ENCODE assay signal across 1 cellular context in the genomic region with DNA sequence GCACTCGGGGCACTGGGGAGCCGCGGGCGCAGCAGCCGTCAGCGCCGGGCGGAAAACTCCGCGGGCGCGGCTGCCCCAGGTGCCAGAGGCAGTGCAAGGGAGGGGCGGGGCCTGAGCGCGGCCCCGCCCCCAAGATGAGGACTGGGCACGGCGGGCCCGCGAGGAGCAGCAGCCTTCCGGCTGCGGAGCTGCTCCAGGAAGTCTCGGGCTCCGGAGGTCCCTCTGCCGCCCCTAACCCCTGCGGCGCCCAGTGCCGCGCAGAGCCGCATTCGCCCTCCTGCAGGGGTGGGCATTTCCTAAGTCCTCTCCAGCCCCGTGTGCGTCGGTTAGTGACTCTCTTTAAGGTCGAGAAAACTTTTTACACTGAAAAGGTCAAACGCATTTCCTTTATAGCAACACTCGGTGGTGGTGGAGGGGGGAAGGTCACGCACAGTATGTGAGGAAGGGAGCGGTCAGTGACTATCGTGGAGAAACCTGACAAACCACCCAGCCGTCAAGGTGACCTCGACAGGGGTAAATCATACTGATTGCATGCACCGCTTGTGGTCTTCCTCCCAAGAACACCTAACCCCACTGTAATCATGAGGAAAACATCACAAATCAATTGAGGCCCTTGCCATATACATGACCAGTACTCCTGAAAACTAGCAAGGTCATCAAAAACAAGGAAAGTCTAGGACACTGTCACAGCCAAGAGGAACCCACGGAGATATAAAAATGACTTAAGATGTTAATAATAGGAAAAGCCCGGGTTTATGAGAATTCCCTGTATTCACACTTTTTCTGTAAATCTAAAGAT.
TF ChIP-seq lines count a peak whose summit lies in the region.

Gene ANXA11, minus strand, starts transcription at position 60 of the 799 bp plus-strand sequence. CDS start 32,676 bp downstream, outside the sequence.

TF ChIP-seq in K562, 482 proteins besides CTCF, POLR2A, EP300 and RAD21 (continued from another document and continues in another):
- TF ChIP-seq, protein P1, sequence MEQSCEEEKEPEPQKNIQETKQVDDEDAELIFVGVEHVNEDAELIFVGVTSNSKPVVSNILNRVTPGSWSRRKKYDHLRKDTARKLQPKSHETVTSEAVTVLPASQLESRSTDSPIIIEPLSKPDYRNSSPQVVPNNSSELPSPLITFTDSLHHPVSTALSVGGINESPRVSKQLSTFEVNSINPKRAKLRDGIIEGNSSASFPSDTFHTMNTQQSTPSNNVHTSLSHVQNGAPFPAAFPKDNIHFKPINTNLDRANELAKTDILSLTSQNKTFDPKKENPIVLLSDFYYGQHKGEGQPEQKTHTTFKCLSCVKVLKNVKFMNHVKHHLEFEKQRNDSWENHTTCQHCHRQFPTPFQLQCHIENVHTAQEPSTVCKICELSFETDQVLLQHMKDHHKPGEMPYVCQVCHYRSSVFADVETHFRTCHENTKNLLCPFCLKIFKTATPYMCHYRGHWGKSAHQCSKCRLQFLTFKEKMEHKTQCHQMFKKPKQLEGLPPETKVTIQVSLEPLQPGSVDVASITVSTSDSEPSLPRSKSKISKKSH (CRISPR knock-in tag; IDR thresholded peaks at IDR 0.05) = no peak
- TF ChIP-seq MEIS2 (IDR thresholded peaks at IDR 0.05; ENCODE audit: partially characterized antibody) (peak; percentile 57), SRSF3 (IDR thresholded peaks at IDR 0.05; ENCODE audit: insufficient read depth, low read length) (no peak), NR2C1 (IDR thresholded peaks at IDR 0.05) (peak; percentile 66), NR2C1 (tag; IDR thresholded peaks at IDR 0.05) (peak; percentile 82), ZNF561 (CRISPR knock-in tag; conservative IDR thresholded peaks at IDR 0.05) (no peak), YBX1 (IDR thresholded peaks at IDR 0.05) (no peak), ZBTB11 (CRISPR knock-in tag; IDR thresholded peaks at IDR 0.05) (peak in 1 of 3 experiments; percentile 91; a peak in 3 of 6 replicates), NFXL1 (CRISPR knock-in tag; IDR thresholded peaks at IDR 0.05) (no peak), MAFK (IDR thresholded peaks at IDR 0.05; ENCODE audit: low read length) (peak; percentile 91), ZBTB33 (CRISPR knock-in tag; IDR thresholded peaks at IDR 0.05) (0 out of 2 replicates have a peak, but pooled peaks have one; percentile 16), TRIM25 (IDR thresholded peaks at IDR 0.05; ENCODE audit: borderline replicate concordance) (no peak), KAT7 (CRISPR knock-in tag; IDR thresholded peaks at IDR 0.05; ENCODE audit: borderline replicate concordance) (peak; percentile 27; the same call in 1 of the 2 replicates), POLR2AphosphoS5 (IDR thresholded peaks at IDR 0.05; ENCODE audit: control insufficient read depth, insufficient read depth, low read depth, low read length) (peak; percentile 84), NONO (IDR thresholded peaks at IDR 0.05; ENCODE audit: low read depth in 2 of 2, low read length in 1 of 2) (peak; percentile 77; a peak in 3 of 4 replicates), RFX7 (CRISPR knock-in tag; IDR thresholded peaks at IDR 0.05) (no peak), SP1 (CRISPR knock-in tag; IDR thresholded peaks at IDR 0.05) (peak; percentile 30; the same call in 1 of the 2 replicates), HMG20B (CRISPR knock-in tag; IDR thresholded peaks at IDR 0.05) (no peak), ETV5 (CRISPR knock-in tag; IDR thresholded peaks at IDR 0.05; ENCODE audit: low read depth) (peak; percentile 84; the same call in 1 of the 2 replicates), CLOCK (CRISPR knock-in tag; IDR thresholded peaks at IDR 0.05; ENCODE audit: borderline replicate concordance) (no peak), RNF2 (IDR thresholded peaks at IDR 0.05) (peak; percentile 20; the same call in 1 of the 2 replicates), TSC22D4 (tag; IDR thresholded peaks at IDR 0.05) (no peak), BCL6 (CRISPR knock-in tag; IDR thresholded peaks at IDR 0.05) (0 out of 2 replicates have a peak, but pooled peaks have one; percentile 27)
- TF ChIP-seq, protein P2, sequence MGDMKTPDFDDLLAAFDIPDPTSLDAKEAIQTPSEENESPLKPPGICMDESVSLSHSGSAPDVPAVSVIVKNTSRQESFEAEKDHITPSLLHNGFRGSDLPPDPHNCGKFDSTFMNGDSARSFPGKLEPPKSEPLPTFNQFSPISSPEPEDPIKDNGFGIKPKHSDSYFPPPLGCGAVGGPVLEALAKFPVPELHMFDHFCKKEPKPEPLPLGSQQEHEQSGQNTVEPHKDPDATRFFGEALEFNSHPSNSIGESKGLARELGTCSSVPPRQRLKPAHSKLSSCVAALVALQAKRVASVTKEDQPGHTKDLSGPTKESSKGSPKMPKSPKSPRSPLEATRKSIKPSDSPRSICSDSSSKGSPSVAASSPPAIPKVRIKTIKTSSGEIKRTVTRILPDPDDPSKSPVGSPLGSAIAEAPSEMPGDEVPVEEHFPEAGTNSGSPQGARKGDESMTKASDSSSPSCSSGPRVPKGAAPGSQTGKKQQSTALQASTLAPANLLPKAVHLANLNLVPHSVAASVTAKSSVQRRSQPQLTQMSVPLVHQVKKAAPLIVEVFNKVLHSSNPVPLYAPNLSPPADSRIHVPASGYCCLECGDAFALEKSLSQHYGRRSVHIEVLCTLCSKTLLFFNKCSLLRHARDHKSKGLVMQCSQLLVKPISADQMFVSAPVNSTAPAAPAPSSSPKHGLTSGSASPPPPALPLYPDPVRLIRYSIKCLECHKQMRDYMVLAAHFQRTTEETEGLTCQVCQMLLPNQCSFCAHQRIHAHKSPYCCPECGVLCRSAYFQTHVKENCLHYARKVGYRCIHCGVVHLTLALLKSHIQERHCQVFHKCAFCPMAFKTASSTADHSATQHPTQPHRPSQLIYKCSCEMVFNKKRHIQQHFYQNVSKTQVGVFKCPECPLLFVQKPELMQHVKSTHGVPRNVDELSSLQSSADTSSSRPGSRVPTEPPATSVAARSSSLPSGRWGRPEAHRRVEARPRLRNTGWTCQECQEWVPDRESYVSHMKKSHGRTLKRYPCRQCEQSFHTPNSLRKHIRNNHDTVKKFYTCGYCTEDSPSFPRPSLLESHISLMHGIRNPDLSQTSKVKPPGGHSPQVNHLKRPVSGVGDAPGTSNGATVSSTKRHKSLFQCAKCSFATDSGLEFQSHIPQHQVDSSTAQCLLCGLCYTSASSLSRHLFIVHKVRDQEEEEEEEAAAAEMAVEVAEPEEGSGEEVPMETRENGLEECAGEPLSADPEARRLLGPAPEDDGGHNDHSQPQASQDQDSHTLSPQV (IDR thresholded peaks at IDR 0.05) = peak; percentile 71; the same call in 1 of the 2 replicates
- TF ChIP-seq, protein P3, sequence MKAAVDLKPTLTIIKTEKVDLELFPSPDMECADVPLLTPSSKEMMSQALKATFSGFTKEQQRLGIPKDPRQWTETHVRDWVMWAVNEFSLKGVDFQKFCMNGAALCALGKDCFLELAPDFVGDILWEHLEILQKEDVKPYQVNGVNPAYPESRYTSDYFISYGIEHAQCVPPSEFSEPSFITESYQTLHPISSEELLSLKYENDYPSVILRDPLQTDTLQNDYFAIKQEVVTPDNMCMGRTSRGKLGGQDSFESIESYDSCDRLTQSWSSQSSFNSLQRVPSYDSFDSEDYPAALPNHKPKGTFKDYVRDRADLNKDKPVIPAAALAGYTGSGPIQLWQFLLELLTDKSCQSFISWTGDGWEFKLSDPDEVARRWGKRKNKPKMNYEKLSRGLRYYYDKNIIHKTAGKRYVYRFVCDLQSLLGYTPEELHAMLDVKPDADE (conservative IDR thresholded peaks at IDR 0.05; ENCODE audit: control insufficient read depth, low read depth, low read length) = 0 out of 2 replicates have a peak, but pooled peaks have one; percentile 56
- TF ChIP-seq, protein P4, sequence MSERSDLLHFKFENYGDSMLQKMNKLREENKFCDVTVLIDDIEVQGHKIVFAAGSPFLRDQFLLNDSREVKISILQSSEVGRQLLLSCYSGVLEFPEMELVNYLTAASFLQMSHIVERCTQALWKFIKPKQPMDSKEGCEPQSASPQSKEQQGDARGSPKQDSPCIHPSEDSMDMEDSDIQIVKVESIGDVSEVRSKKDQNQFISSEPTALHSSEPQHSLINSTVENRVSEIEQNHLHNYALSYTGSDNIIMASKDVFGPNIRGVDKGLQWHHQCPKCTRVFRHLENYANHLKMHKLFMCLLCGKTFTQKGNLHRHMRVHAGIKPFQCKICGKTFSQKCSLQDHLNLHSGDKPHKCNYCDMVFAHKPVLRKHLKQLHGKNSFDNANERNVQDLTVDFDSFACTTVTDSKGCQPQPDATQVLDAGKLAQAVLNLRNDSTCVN (CRISPR knock-in tag; IDR thresholded peaks at IDR 0.05) = 0 out of 2 replicates have a peak, but pooled peaks have one; percentile 31
